ENCODE assay signal across 18 cellular contexts in genomic region chr7:74212661-74213060, GRCh38. TPM values are rescaled to one million over a fixed set of nuclear protein-coding genes. Genes with fewer than 3 reads are reported as not detected.
DNase-seq lines count a peak whose midpoint lies in the region; ATAC-seq, FAIRE-seq and TF ChIP-seq lines count a peak whose summit lies in the region.
"Had no signal": no experiment of that assay in that cellular context is flagged by ENCODE, and none has a peak within 500 bp of the region (broad histone marks: within the 10 kb centered on the region; RNA-seq: fewer than 3 reads in every experiment).

No MANE protein-coding gene starts in this region.

- no peak for DNase-seq in GM06990 (ENCODE audit: extremely low read depth, insufficient read length)
- DNase-seq in GM12878 (ENCODE audit: low read depth, low spot score) = no peak
- no peak for DNase-seq in T-helper 2 cell
- DNase-seq in kidney glomerular epithelial cell (lab: John Stamatoyannopoulos, UW) = no peak
- DNase-seq: activated CD4-positive, alpha-beta T cell treated with anti-CD3 and anti-CD28 coated beads for 1 hour; body of pancreas; Caco-2; endodermal cell; GM23248; NCI-H2107; NCI-H510A; small intestine; stimulated activated CD4-positive, alpha-beta T cell treated with anti-CD3 and anti-CD28 coated beads, Interleukin-4, amount 100 ng/mL, for 1 hour; T1000 had no signal

- no peak for TF ChIP-seq EP300 in GM12878 (IDR thresholded peaks at IDR 0.05; ENCODE audit: borderline replicate concordance in 1 of 2, control insufficient read depth in 1 of 2, low read depth in 2 of 2, low read length in 2 of 2)

- H3K4me1 ChIP-seq in GM12878 (ENCODE audit: control insufficient read depth, insufficient read depth, low read length) = peaks cover 38% of the 10 kb centered on the region
- H3K4me1 ChIP-seq in neutrophil (ENCODE audit: control insufficient read depth in 1 of 2, insufficient read depth in 1 of 2, low read depth in 1 of 2, low read length in 1 of 2) = peaks cover 67 to 68% of the 10 kb centered on the region in 2 experiments
- H3K4me1 ChIP-seq: body of pancreas, Caco-2 had no signal

- peak; percentile 28 for TF ChIP-seq POLR2A in GM18526 (IDR thresholded peaks at IDR 0.05; ENCODE audit: extremely low read depth, insufficient read length)
- TF ChIP-seq POLR2A in GM12878 (IDR thresholded peaks at IDR 0.05; ENCODE audit: low read depth, low read length) = peak; percentile 49; the same call in 1 of the 2 replicates

- SMC1A ChIA-PET in GM12878 (lab: Charles Lee; ENCODE audit: uncharacterized antibody, unreplicated experiment) = interaction anchor here (0.5 to 3.7 kb wide), 10 partner anchors 18 to 169 kb away, joined by 3 to 21 read pairs (median 4); no protein-coding TSS in a partner anchor

- CTCF ChIA-PET in GM12878 (lab: Yijun Ruan, JAX) = interaction anchor here (1.3 to 11.9 kb wide), 4 partner anchors 43 to 187 kb away, joined by 3 to 190 read pairs (median 10); no protein-coding TSS in a partner anchor

- BruUV-seq in GM12878 (replicated peaks; lab: Mats Ljungman, UMichigan) = no TSS peak

- H3K9me3 ChIP-seq in GM12878 (replicated peaks; ENCODE audit: control insufficient read depth, insufficient read depth, low read length) = no peaks in the 10 kb centered on the region
- H3K9me3 ChIP-seq in neutrophil = no peaks in the 10 kb centered on the region
- H3K9me3 ChIP-seq: body of pancreas, Caco-2, left lung had no signal

- H3K79me2 ChIP-seq in GM12878 (ENCODE audit: control insufficient read depth, insufficient read depth, low read length) = peaks cover 71% of the 10 kb centered on the region

- TF ChIP-seq CTCF in GM06990 (IDR thresholded peaks at IDR 0.05; ENCODE audit: insufficient read depth, low read length, poor library complexity, severe bottlenecking) = no peak
- no peak for TF ChIP-seq CTCF in GM12878 (IDR thresholded peaks at IDR 0.05 in 2 of 3, conservative IDR thresholded peaks at IDR 0.05 in 1 of 3; ENCODE audit: control insufficient read depth in 2 of 3, extremely low read depth in 1 of 3, insufficient read depth in 1 of 3, low read depth in 3 of 3, low read length in 3 of 3)
- TF ChIP-seq CTCF in neutrophil (IDR thresholded peaks at IDR 0.05) = no peak

- no peak overlapping the region for H2AFZ ChIP-seq in GM12878 (ENCODE audit: control insufficient read depth, low read depth, low read length)
- H2AFZ ChIP-seq: GM23248 had no signal

- H3K27me3 ChIP-seq in GM06990 (replicated peaks; ENCODE audit: control insufficient read depth, insufficient read depth, low read length) (no peaks in the 10 kb centered on the region), GM12878 (replicated peaks in 1 of 2; ENCODE audit: control insufficient read depth in 2 of 2, insufficient read depth in 2 of 2, low read length in 1 of 2) (no peaks in the 10 kb centered on the region), neutrophil (no peaks in the 10 kb centered on the region)
- H3K27me3 ChIP-seq: body of pancreas, left lung had no signal

- no peak for TF ChIP-seq RAD21 in GM12878 (IDR thresholded peaks at IDR 0.05; ENCODE audit: insufficient read depth, low read depth, low read length)

- H3K36me3 ChIP-seq in GM06990 (ENCODE audit: control insufficient read depth, insufficient read depth, low read length) (peaks cover 14% of the 10 kb centered on the region), GM12878 (ENCODE audit: control insufficient read depth in 2 of 2, insufficient read depth in 2 of 2, low read length in 1 of 2) (peaks cover 8 to 10% of the 10 kb centered on the region in 2 experiments), neutrophil (peaks cover 36% of the 10 kb centered on the region)

- FAIRE-seq in GM12878 (lab: Jason Lieb, UNC) = no peak
- FAIRE-seq: small intestine had no signal

- peak overlapping the region; percentile 86 for H3K9ac ChIP-seq in GM12878 (ENCODE audit: control insufficient read depth, insufficient read depth, low read length)
- H3K9ac ChIP-seq: GM23248 had no signal

- intact Hi-C loops in GM12878 (cut with micrococcal nuclease; ENCODE audit: unreplicated experiment) = loop anchor here (5.0 kb wide), 1 partner anchor 445 kb away; the partner anchor contains the start of gene GTF2I

- H3K4me2 ChIP-seq in GM12878 (ENCODE audit: control insufficient read depth, insufficient read depth) = peak overlapping the region; percentile 96

- in situ Hi-C loops in GM12878 (cut with MboI) = no loop called here

- WGBS in GM12878 (ENCODE audit: insufficient coverage, insufficient replicate concordance, low lambda C conversion rate, missing lambda C conversion rate) = under 1% methylated on average over 11 of the region's 11 CpGs

- peak overlapping the region; percentile 94 for H3K27ac ChIP-seq in GM12878 (ENCODE audit: control insufficient read depth, insufficient read depth)
- peak overlapping the region; percentile 96 for H3K27ac ChIP-seq in neutrophil
- H3K27ac ChIP-seq: body of pancreas, GM23248 had no signal

- no peaks in the 10 kb centered on the region for H4K20me1 ChIP-seq in GM12878 (ENCODE audit: control insufficient read depth, insufficient read depth)

- ATAC-seq in GM12878 = no peak
- ATAC-seq in HG03095 (IDR thresholded peaks at IDR 0.05; ENCODE audit: unreplicated experiment) = no peak
- ATAC-seq: body of pancreas, left lung had no signal

- POLR2A ChIA-PET in GM12878 (lab: Charles Lee) = interaction anchor here (1.4 to 5.1 kb wide), 5 partner anchors 8 to 691 kb away, joined by 4 to 39 read pairs (median 8); partner anchors contain the start of gene BAZ1B

- peak overlapping the region; percentile 93 for H3K4me3 ChIP-seq in GM06990 (replicated peaks; ENCODE audit: low read depth, low read length)
- peak overlapping the region; percentile 96 for H3K4me3 ChIP-seq in GM12878
- H3K4me3 ChIP-seq in neutrophil (ENCODE audit: low read depth in 1 of 2, low read length in 1 of 2) = peak overlapping the region in 1 of 2 experiments; percentile 78
- H3K4me3 ChIP-seq: body of pancreas, GM23248 had no signal

- RAD21 ChIA-PET in GM12878 (lab: Charles Lee; ENCODE audit: unreplicated experiment) = interaction anchor here (1.2 to 4.6 kb wide), 6 partner anchors 18 to 80 kb away, joined by 3 to 41 read pairs (median 8); partner anchors contain the start of gene CLIP2

TF ChIP-seq in GM12878, 131 proteins besides CTCF, POLR2A, EP300 and RAD21 (continues in another document):
- TF ChIP-seq NR2C2 (IDR thresholded peaks at IDR 0.05; ENCODE audit: borderline replicate concordance, control insufficient read depth, insufficient read length, low read depth) (no peak), ESRRA (IDR thresholded peaks at IDR 0.05; ENCODE audit: low read length) (no peak)

RNA-seq across cellular contexts. Expression of gene LAT2, which starts 2.9 kb away (rescaled TPM):
- total RNA-seq in GM12878 (2013; cell fraction: nucleolus; rRNA removed) = 220 and 226 TPM in 2 replicates
- total RNA-seq in GM12878 (2014; rRNA removed) (205 and 218 TPM in 2 replicates), GM12878 (2014; rRNA removed; fragmentation: Illumina TruSeq; extraction: Trizol) (162 and 166 TPM in 2 replicates), GM12878 (2021) (217 TPM in 2 replicates)
- 90.0 TPM for polyA plus RNA-seq in GM12878 (2011; ENCODE audit: low read depth)
- polyA plus RNA-seq in GM12878 (2011; rRNA removed) (124 and 153 TPM in 2 replicates), GM12878 (2014; fragmentation: Illumina TruSeq; extraction: Trizol) (104 and 177 TPM in 2 replicates), GM12878 (2014; fragmentation: Nextera tagmentation; extraction: Ambion mirVana) (10 to 100 TPM; 33.4 to 48.7 TPM), GM12878 (2014; rRNA removed) (242 and 276 TPM in 2 replicates), GM12878 (2016; fragmentation: Nextera tagmentation; extraction: Ambion mirVana) (100 to 1,000 TPM; 195 to 218 TPM)
- polyA plus RNA-seq in GM12878 (2011; cell fraction: cytosol; rRNA removed) = 144 and 171 TPM in 2 replicates
- polyA plus RNA-seq in GM12878 (2011; cell fraction: nucleus; rRNA removed) = 154 and 158 TPM in 2 replicates
- 148 and 154 TPM in 2 replicates for polyA plus RNA-seq in GM12878 (2012)
- polyA minus RNA-seq in GM12878 (2011; rRNA and poly(A)+ RNA removed) = 76.4 and 144 TPM in 2 replicates
- polyA minus RNA-seq in GM12878 (2011; cell fraction: cytosol; rRNA and poly(A)+ RNA removed) = 40.3 and 41.0 TPM in 2 replicates
- 59.7 and 105 TPM in 2 replicates for polyA minus RNA-seq in GM12878 (2011; cell fraction: nucleus; rRNA and poly(A)+ RNA removed)

RNA-seq across cellular contexts. Expression of gene EIF4H, which starts 38.5 kb away (rescaled TPM):
- 153 and 162 TPM in 2 replicates for total RNA-seq in GM12878 (2013; cell fraction: nucleolus; rRNA removed)
- total RNA-seq in GM12878 (2014; rRNA removed) (255 and 283 TPM in 2 replicates), GM12878 (2014; rRNA removed; fragmentation: Illumina TruSeq; extraction: Trizol) (241 and 253 TPM in 2 replicates), GM12878 (2021) (320 and 334 TPM in 2 replicates)
- polyA plus RNA-seq in GM12878 (2011; ENCODE audit: low read depth) = 149 TPM
- polyA plus RNA-seq in GM12878 (2011; rRNA removed) (402 and 443 TPM in 2 replicates), GM12878 (2014; fragmentation: Illumina TruSeq; extraction: Trizol) (162 and 253 TPM in 2 replicates), GM12878 (2014; fragmentation: Nextera tagmentation; extraction: Ambion mirVana) (10 to 100 TPM in 1 of 2 experiments, 1 to 10 TPM in 1; 9.9 to 23.8 TPM), GM12878 (2014; rRNA removed) (330 and 336 TPM in 2 replicates), GM12878 (2016; fragmentation: Nextera tagmentation; extraction: Ambion mirVana) (100 to 1,000 TPM; 262 to 286 TPM)
- 430 and 438 TPM in 2 replicates for polyA plus RNA-seq in GM12878 (2011; cell fraction: cytosol; rRNA removed)
- 255 and 292 TPM in 2 replicates for polyA plus RNA-seq in GM12878 (2011; cell fraction: nucleus; rRNA removed)
- polyA plus RNA-seq in GM12878 (2012) = 267 and 268 TPM in 2 replicates
- polyA minus RNA-seq in GM12878 (2011; rRNA and poly(A)+ RNA removed) = 256 and 304 TPM in 2 replicates
- polyA minus RNA-seq in GM12878 (2011; cell fraction: cytosol; rRNA and poly(A)+ RNA removed) = 121 and 139 TPM in 2 replicates
- polyA minus RNA-seq in GM12878 (2011; cell fraction: nucleus; rRNA and poly(A)+ RNA removed) = 67.6 and 79.7 TPM in 2 replicates

RNA-seq across cellular contexts. Expression of gene RFC2, which starts 41.5 kb away (rescaled TPM):
- 17.6 and 17.8 TPM in 2 replicates for total RNA-seq in GM12878 (2013; cell fraction: nucleolus; rRNA removed)
- 95.3 and 95.8 TPM in 2 replicates for total RNA-seq in GM12878 (2014; rRNA removed)
- 87.5 and 91.9 TPM in 2 replicates for total RNA-seq in GM12878 (2014; rRNA removed; fragmentation: Illumina TruSeq; extraction: Trizol)
- 73.3 and 73.5 TPM in 2 replicates for total RNA-seq in GM12878 (2021)
- polyA plus RNA-seq in GM12878 (2011; ENCODE audit: low read depth) = 29.8 TPM
- polyA plus RNA-seq in GM12878 (2011; rRNA removed) = 47.0 and 69.3 TPM in 2 replicates
- polyA plus RNA-seq in GM12878 (2011; cell fraction: cytosol; rRNA removed) = 67.8 and 85.5 TPM in 2 replicates
- 18.8 and 27.6 TPM in 2 replicates for polyA plus RNA-seq in GM12878 (2011; cell fraction: nucleus; rRNA removed)
- 37.5 and 41.6 TPM in 2 replicates for polyA plus RNA-seq in GM12878 (2012)
- 108 and 121 TPM in 2 replicates for polyA plus RNA-seq in GM12878 (2014; fragmentation: Illumina TruSeq; extraction: Trizol)
- 10 to 100 TPM; 25.8 to 45.2 TPM for polyA plus RNA-seq in GM12878 (2014; fragmentation: Nextera tagmentation; extraction: Ambion mirVana)
- polyA plus RNA-seq in GM12878 (2014; rRNA removed) = 89.9 and 92.7 TPM in 2 replicates
- 100 to 1,000 TPM; 135 to 145 TPM for polyA plus RNA-seq in GM12878 (2016; fragmentation: Nextera tagmentation; extraction: Ambion mirVana)
- polyA minus RNA-seq in GM12878 (2011; rRNA and poly(A)+ RNA removed) = 85.6 and 92.8 TPM in 2 replicates
- polyA minus RNA-seq in GM12878 (2011; cell fraction: cytosol; rRNA and poly(A)+ RNA removed) = 34.7 and 43.0 TPM in 2 replicates
- polyA minus RNA-seq in GM12878 (2011; cell fraction: nucleus; rRNA and poly(A)+ RNA removed) = 12.7 and 23.5 TPM in 2 replicates
